1 cellular context compared by ENCODE assay signal in the genomic region with DNA sequence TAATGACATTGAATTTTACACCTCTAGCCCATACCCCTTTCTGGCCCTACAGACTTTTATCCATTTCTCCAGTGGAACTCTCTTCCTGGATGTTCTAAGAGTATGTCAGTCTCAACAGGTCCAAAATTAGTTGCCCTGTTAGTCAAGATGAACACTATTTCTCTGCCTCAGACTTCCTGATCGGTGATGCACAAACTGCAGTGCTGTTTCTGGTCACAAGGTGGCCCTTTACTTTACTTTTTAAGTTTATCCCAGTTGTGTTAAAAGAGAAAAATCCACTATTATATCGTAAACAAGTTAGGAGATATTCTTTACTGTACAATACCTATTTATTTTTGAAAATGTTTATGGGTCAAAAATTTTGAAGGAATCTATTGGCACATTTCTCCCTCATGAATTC.
TF ChIP-seq lines count a peak whose summit lies in the region.

No MANE protein-coding gene starts in this region.

TF ChIP-seq in endothelial cell of umbilical vein, 7 proteins besides CTCF, POLR2A, EP300 and RAD21:
- TF ChIP-seq JUN (IDR thresholded peaks at IDR 0.05; ENCODE audit: borderline replicate concordance, insufficient read depth, insufficient read length, low read depth) (no peak), POLR2AphosphoS5 (IDR thresholded peaks at IDR 0.05; ENCODE audit: insufficient read depth, low read depth, low read length) (no peak), FOS (IDR thresholded peaks at IDR 0.05; ENCODE audit: borderline replicate concordance, insufficient read depth, low read length) (no peak), MYC (IDR thresholded peaks at IDR 0.05; ENCODE audit: low read depth, low read length) (no peak), MAX (IDR thresholded peaks at IDR 0.05; ENCODE audit: insufficient read depth, insufficient read length) (no peak), GATA2 (IDR thresholded peaks at IDR 0.05; ENCODE audit: insufficient read depth, insufficient read length, low read depth, low read length) (no peak), EZH2 (IDR thresholded peaks at IDR 0.05; ENCODE audit: borderline replicate concordance, low read depth, low read length, severe bottlenecking) (no peak)
